8 cellular contexts compared by ENCODE assay signal in the genomic region with DNA sequence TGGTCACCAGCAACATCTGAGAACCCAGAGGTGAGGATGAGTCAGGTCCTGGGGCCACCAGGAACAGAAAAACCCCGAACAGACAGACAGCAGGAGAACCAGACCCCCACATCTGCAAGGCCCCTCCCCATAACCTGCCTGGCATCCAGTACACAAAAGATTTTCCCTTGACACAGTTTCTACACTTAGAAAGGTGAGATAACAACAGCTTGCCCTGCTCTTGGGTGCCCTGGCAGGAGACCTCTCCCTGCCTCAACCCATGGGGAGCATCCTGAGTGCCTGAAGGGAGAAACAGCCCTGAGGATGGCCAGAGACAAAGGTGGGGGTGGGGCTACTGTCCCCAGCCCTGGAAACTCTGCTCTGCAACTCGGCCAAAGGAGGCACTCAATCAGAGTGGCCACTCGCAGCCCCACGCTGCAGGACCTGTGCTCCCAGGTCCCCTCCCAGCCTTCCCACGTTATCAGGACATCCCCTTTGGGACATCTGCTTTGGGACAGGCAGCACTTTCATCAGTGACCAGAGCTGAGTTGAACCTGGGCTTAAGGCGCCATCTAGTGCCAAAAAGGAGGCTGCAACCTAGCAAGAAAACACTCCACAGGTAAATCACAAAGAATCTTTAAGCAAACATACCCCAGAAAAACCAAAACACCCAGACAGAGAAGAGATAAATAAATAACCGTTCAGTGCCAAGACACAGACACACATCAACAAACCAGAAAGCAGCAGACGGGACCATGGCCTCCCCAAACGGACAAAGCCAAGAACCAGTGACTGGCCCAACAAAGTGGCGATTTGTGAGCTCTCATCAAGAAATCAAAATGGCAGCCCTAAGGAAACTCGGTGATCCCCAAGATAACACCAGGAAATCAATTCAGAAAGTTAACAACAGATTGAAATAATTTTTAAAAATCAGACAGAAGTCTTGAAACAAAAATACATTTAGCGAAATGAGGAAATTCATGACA.
DNase-seq lines count a peak whose midpoint lies in the region; ATAC-seq and TF ChIP-seq lines count a peak whose summit lies in the region.
"Had no signal": no experiment of that assay in that cellular context is flagged by ENCODE, and none has a peak within 500 bp of the region (broad histone marks: within the 10 kb centered on the region; RNA-seq: fewer than 3 reads in every experiment).

No MANE protein-coding gene starts in this region.

- H3K9ac ChIP-seq in MM.1S (ENCODE audit: low read length), result no peak overlapping the region

- H3K27me3 ChIP-seq in MM.1S (replicated peaks; ENCODE audit: insufficient read depth, low read length), result peaks cover 62% of the 10 kb centered on the region

- no peaks in the 10 kb centered on the region for H3K4me1 Mint-ChIP-seq in activated CD4-positive, alpha-beta memory T cell treated with anti-CD3 and anti-CD28 coated beads for 36 hours (ENCODE audit: low read depth)
- no peaks in the 10 kb centered on the region for H3K4me1 Mint-ChIP-seq in natural killer cell
- H3K4me1 Mint-ChIP-seq: IgD-negative memory B cell had no signal

- H3K9me3 ChIP-seq in MM.1S (replicated peaks; ENCODE audit: insufficient read depth, low read length) (no peaks in the 10 kb centered on the region), mucosa of descending colon (peaks cover 5% of the 10 kb centered on the region)

- H3K36me3 Mint-ChIP-seq in activated CD4-positive, alpha-beta memory T cell treated with anti-CD3 and anti-CD28 coated beads for 36 hours, result no peaks in the 10 kb centered on the region
- H3K36me3 Mint-ChIP-seq in natural killer cell, result no peaks in the 10 kb centered on the region
- H3K36me3 Mint-ChIP-seq: IgD-negative memory B cell had no signal

- TF ChIP-seq CTCF in GM12872 (IDR thresholded peaks at IDR 0.05; ENCODE audit: insufficient read depth, low read depth, low read length) (peak; percentile 28; the same call in 1 of the 3 replicates), MM.1S (IDR thresholded peaks at IDR 0.05; ENCODE audit: low read length) (peak; percentile 80), mucosa of descending colon (IDR thresholded peaks at IDR 0.05) (no peak), natural killer cell (IDR thresholded peaks at IDR 0.05) (no peak)

- H4K20me1 ChIP-seq in MM.1S (ENCODE audit: insufficient read depth, low read length), result no peaks in the 10 kb centered on the region

- no peak overlapping the region for H3K4me3 Mint-ChIP-seq in activated CD4-positive, alpha-beta memory T cell treated with anti-CD3 and anti-CD28 coated beads for 36 hours
- no peak overlapping the region for H3K4me3 Mint-ChIP-seq in natural killer cell

- H2AFZ ChIP-seq in MM.1S (ENCODE audit: low read length), result no peak overlapping the region

- intact Hi-C loops in activated CD4-positive, alpha-beta memory T cell treated with anti-CD3 and anti-CD28 coated beads for 36 hours (cut with micrococcal nuclease), result no loop called here
- intact Hi-C loops in mucosa of descending colon (cut with DNase I, micrococcal nuclease) (no loop called here), natural killer cell (cut with micrococcal nuclease) (no loop called here)

- no peak overlapping the region for H3K27ac ChIP-seq in MM.1S (ENCODE audit: low read length)

- ATAC-seq in mucosa of descending colon, result peak; percentile 66
- no peak for ATAC-seq in natural killer cell
- ATAC-seq in HG02840 (IDR thresholded peaks at IDR 0.05; ENCODE audit: low FRiP score, unreplicated experiment), result no peak

- H3K4me2 ChIP-seq in MM.1S (ENCODE audit: low read depth, low read length), result no peak overlapping the region

- H3K79me2 ChIP-seq in MM.1S (ENCODE audit: low read length), result no peaks in the 10 kb centered on the region

- peaks cover 2% of the 10 kb centered on the region for H3K27me3 Mint-ChIP-seq in activated CD4-positive, alpha-beta memory T cell treated with anti-CD3 and anti-CD28 coated beads for 36 hours
- peaks cover 11 to 13% of the 10 kb centered on the region in 2 donors for H3K27me3 Mint-ChIP-seq in natural killer cell (ENCODE audit: low read depth in 2 of 2)
- H3K27me3 Mint-ChIP-seq: IgD-negative memory B cell had no signal

- DNase-seq in MM.1S (peak; percentile 50), mucosa of descending colon (peak in 1 of 3 donors; percentile 55), natural killer cell (no peak), GDM1 (lab: John Stamatoyannopoulos, UW) (no peak)
- peak; percentile 32 for DNase-seq in activated CD4-positive, alpha-beta memory T cell treated with anti-CD3 and anti-CD28 coated beads for 36 hours

- H3K9me2 ChIP-seq in MM.1S (replicated peaks; ENCODE audit: insufficient read depth, low read length), result no peaks in the 10 kb centered on the region

- POLR2A ChIA-PET in activated CD4-positive, alpha-beta memory T cell treated with anti-CD3 and anti-CD28 coated beads for 36 hours (lab: Charles Lee), result no interaction called here

- CTCF ChIA-PET in activated CD4-positive, alpha-beta memory T cell treated with anti-CD3 and anti-CD28 coated beads for 36 hours (lab: Charles Lee), result interaction anchor here (0.7 to 1.1 kb wide), 2 partner anchors 10 to 14 kb away, joined by 3 to 5 read pairs; no protein-coding TSS in a partner anchor

- peaks cover 15% of the 10 kb centered on the region for H3K9me3 Mint-ChIP-seq in activated CD4-positive, alpha-beta memory T cell treated with anti-CD3 and anti-CD28 coated beads for 36 hours
- H3K9me3 Mint-ChIP-seq in natural killer cell, result peaks cover 2 to 9% of the 10 kb centered on the region in 2 donors

- H3K4me3 ChIP-seq in MM.1S (ENCODE audit: low read length) (no peak overlapping the region), mucosa of descending colon (no peak overlapping the region)

- H3K4me1 ChIP-seq in MM.1S (ENCODE audit: low read length) (no peaks in the 10 kb centered on the region), mucosa of descending colon (ENCODE audit: low read depth) (no peaks in the 10 kb centered on the region)

- no peaks in the 10 kb centered on the region for H3K36me3 ChIP-seq in MM.1S (replicated peaks; ENCODE audit: insufficient read depth, low read length)
- no peaks in the 10 kb centered on the region for H3K36me3 ChIP-seq in mucosa of descending colon (ENCODE audit: low read depth)

- no peaks in the 10 kb centered on the region for H3F3A ChIP-seq in MM.1S (ENCODE audit: insufficient read depth, low read length)

- no peak overlapping the region for H3K27ac Mint-ChIP-seq in activated CD4-positive, alpha-beta memory T cell treated with anti-CD3 and anti-CD28 coated beads for 36 hours
- H3K27ac Mint-ChIP-seq in natural killer cell, result no peak overlapping the region
- H3K27ac Mint-ChIP-seq: IgD-negative memory B cell had no signal

Comparison
In these comparisons a context has a peak if more than half of its experiments do, and no peak if none do; other contexts are left out.
1. CTCF ChIP-seq: peak in GM12872 (single experiment) and MM.1S (single experiment); none in mucosa of descending colon (single experiment) and natural killer cell (single experiment).
2. DNase-seq: peak in MM.1S (single experiment) and activated CD4-positive, alpha-beta memory T cell treated with anti-CD3 and anti-CD28 coated beads for 36 hours (single experiment); none in natural killer cell (single experiment) and GDM1 (single experiment).